19 cellular contexts compared by ENCODE assay signal in genomic region chr2:164897521-164898260, GRCh38. TPM values are rescaled to one million over a fixed set of nuclear protein-coding genes. Genes with fewer than 3 reads are reported as not detected.
DNase-seq lines count a peak whose midpoint lies in the region; ATAC-seq and TF ChIP-seq lines count a peak whose summit lies in the region.
"Had no signal": no experiment of that assay in that cellular context is flagged by ENCODE, and none has a peak within 500 bp of the region (broad histone marks: within the 10 kb centered on the region; RNA-seq: fewer than 3 reads in every experiment).

No MANE protein-coding gene starts in this region.

- no peak overlapping the region for H4K5ac ChIP-seq in H9 (ENCODE audit: insufficient read length, low read depth, low read length)

- H3K79me2 ChIP-seq in H9 (ENCODE audit: insufficient read depth, low read length), result no peaks in the 10 kb centered on the region

- H3K9me3 ChIP-seq in H9 (ENCODE audit: control insufficient read depth, low read depth, low read length), result no peaks in the 10 kb centered on the region
- H3K9me3 ChIP-seq: right atrium auricular region, SK-N-SH, thoracic aorta had no signal

- H3K9me3 Mint-ChIP-seq in H9 (peaks cover 1 to 3% of the 10 kb centered on the region in 2 experiments; a peak in 1 of 5 replicates), progenitor cell of endocrine pancreas (ENCODE audit: low read depth) (peaks cover 13% of the 10 kb centered on the region)
- peaks cover 0 to 9% of the 10 kb centered on the region in 2 donors for H3K9me3 Mint-ChIP-seq in stimulated activated naive CD8-positive, alpha-beta T cell treated with anti-CD3 and anti-CD28 coated beads, Interleukin-15, amount 100 ng/mL, for 72 hours

- H3K27ac ChIP-seq in H9 (ENCODE audit: insufficient read length, low read depth, low read length), result no peak overlapping the region
- H3K27ac ChIP-seq in RWPE1, result peak overlapping the region; percentile 59; the same call in 1 of the 2 replicates
- peak overlapping the region; percentile 56 for H3K27ac ChIP-seq in foreskin keratinocyte
- H3K27ac ChIP-seq: right atrium auricular region, thoracic aorta had no signal

- H3K36me3 Mint-ChIP-seq in H9 (ENCODE audit: insufficient read depth in 1 of 3, low read depth in 3 of 3), result no peaks in the 10 kb centered on the region
- peaks cover 8% of the 10 kb centered on the region for H3K36me3 Mint-ChIP-seq in progenitor cell of endocrine pancreas (ENCODE audit: insufficient read depth)
- H3K36me3 Mint-ChIP-seq: activated naive CD8-positive, alpha-beta T cell; CD8-positive, alpha-beta T cell had no signal

- CTCF ChIA-PET in RWPE1 (lab: Yijun Ruan, JAX), result interaction anchor here (0.6 kb wide), 1 partner anchor 56 kb away, joined by 3 read pairs; the partner anchor contains the start of gene COBLL1

- H3K79me1 ChIP-seq in H9 (ENCODE audit: insufficient read depth, low read depth, low read length, poor library complexity, severe bottlenecking), result no peaks in the 10 kb centered on the region

- intact Hi-C loops in head of caudate nucleus (cut with DNase I), result no loop called here

- H3K23ac ChIP-seq in H9 (ENCODE audit: insufficient read length, low read depth, low read length), result no peak overlapping the region

- H3K27me3 ChIP-seq in H9 (ENCODE audit: insufficient read depth, low read length) (no peaks in the 10 kb centered on the region), foreskin keratinocyte (no peaks in the 10 kb centered on the region)
- H3K27me3 ChIP-seq: right atrium auricular region had no signal

- H3T11ph ChIP-seq in H9 (ENCODE audit: low read length), result no peak overlapping the region

- WGBS in H9 (ENCODE audit: extremely low coverage, insufficient read length, low lambda C conversion rate), result no CpG with 5 or more reads among the region's 3 CpGs

- H3K4ac ChIP-seq in H9 (ENCODE audit: low read depth, low read length), result no peak overlapping the region

- no peak overlapping the region for H3K18ac ChIP-seq in H9 (ENCODE audit: insufficient read length, low read depth, low read length)

- H2BK20ac ChIP-seq in H9 (ENCODE audit: low read depth, low read length, poor library complexity, severe bottlenecking), result no peak overlapping the region

- no peak overlapping the region for H3K4me2 ChIP-seq in H9 (ENCODE audit: insufficient read depth, insufficient read length, low read length)
- H3K4me2 ChIP-seq: SK-N-SH had no signal

- no peak overlapping the region for H3K14ac ChIP-seq in H9 (ENCODE audit: insufficient read depth, low read length)

- H3K4me3 Mint-ChIP-seq in H9 (no peak overlapping the region), progenitor cell of endocrine pancreas (ENCODE audit: low read depth) (no peak overlapping the region)
- no peak overlapping the region for H3K4me3 Mint-ChIP-seq in stimulated activated naive CD8-positive, alpha-beta T cell treated with anti-CD3 and anti-CD28 coated beads, Interleukin-15, amount 100 ng/mL, for 72 hours
- H3K4me3 Mint-ChIP-seq: activated naive CD8-positive, alpha-beta T cell; CD8-positive, alpha-beta T cell had no signal

- no peak overlapping the region for H2BK5ac ChIP-seq in H9 (ENCODE audit: insufficient read length, low read length)

- no peaks in the 10 kb centered on the region for H4K20me1 ChIP-seq in H9 (ENCODE audit: control insufficient read depth, insufficient read depth, insufficient read length)

- no peak overlapping the region for H2BK12ac ChIP-seq in H9 (ENCODE audit: insufficient read length, low read depth, low read length)

- DNase-seq in H9 (no peak), RWPE1 (ENCODE audit: low spot score) (no peak), foreskin keratinocyte (no peak), progenitor cell of endocrine pancreas (ENCODE audit: low spot score, unreplicated experiment) (no peak), mesenteric fat pad (ENCODE audit: low spot score) (no peak), head of caudate nucleus (no peak)
- no peak for DNase-seq in NK-92 treated with Interleukin-12 subunit alpha and Interleukin-12 subunit beta, amount 100 ng/mL, for 24 hours (lab: John Stamatoyannopoulos, UW)
- no peak for DNase-seq in stimulated activated naive CD8-positive, alpha-beta T cell treated with anti-CD3 and anti-CD28 coated beads, Interleukin-15, amount 100 ng/mL, for 72 hours
- DNase-seq: activated CD4-positive, CD25-positive, alpha-beta regulatory T cell; activated CD8-positive, alpha-beta memory T cell treated with anti-CD3 and anti-CD28 coated beads for 24 hours; CD8-positive, alpha-beta T cell; NCI-H146; NCI-H748 treated with DMSO at 0.1 percent for 48 hours; nucleus accumbens; SK-N-SH had no signal

- no peaks in the 10 kb centered on the region for H3K23me2 ChIP-seq in H9 (ENCODE audit: insufficient read length, low read depth, low read length, poor library complexity, severe bottlenecking)

- TF ChIP-seq CTCF in H9 (conservative IDR thresholded peaks at IDR 0.05) (no peak), RWPE1 (conservative IDR thresholded peaks at IDR 0.05; ENCODE audit: low read depth) (no peak), foreskin keratinocyte (conservative IDR thresholded peaks at IDR 0.05) (no peak), progenitor cell of endocrine pancreas (IDR thresholded peaks at IDR 0.05; ENCODE audit: unreplicated experiment) (no peak)

- H3K4me1 Mint-ChIP-seq in H9 (peaks cover 17 to 20% of the 10 kb centered on the region in 2 experiments), progenitor cell of endocrine pancreas (ENCODE audit: low read depth) (peaks cover 22% of the 10 kb centered on the region)
- H3K4me1 Mint-ChIP-seq in stimulated activated naive CD8-positive, alpha-beta T cell treated with anti-CD3 and anti-CD28 coated beads, Interleukin-15, amount 100 ng/mL, for 72 hours, result peaks cover 5% of the 10 kb centered on the region

- POLR2A ChIA-PET in RWPE1 (lab: Yijun Ruan, JAX; ENCODE audit: low non-redundant PET), result no interaction called here

- no peak for ATAC-seq in foreskin keratinocyte
- ATAC-seq in stimulated activated naive CD8-positive, alpha-beta T cell treated with anti-CD3 and anti-CD28 coated beads, Interleukin-15, amount 100 ng/mL, for 72 hours, result no peak
- ATAC-seq: CD8-positive, alpha-beta T cell had no signal

- H2AFZ ChIP-seq in H9 (ENCODE audit: low read length), result peak overlapping the region; percentile 10

- no peak overlapping the region for H4K8ac ChIP-seq in H9 (replicated peaks; ENCODE audit: insufficient read length, low read depth, low read length)

- H3K4me1 ChIP-seq in H9 (ENCODE audit: insufficient read depth, low read length) (peaks cover 9% of the 10 kb centered on the region; the same call in 1 of the 2 replicates), foreskin keratinocyte (peaks cover 31% of the 10 kb centered on the region)
- H3K4me1 ChIP-seq: right atrium auricular region had no signal

- H3K9ac ChIP-seq in H9 (ENCODE audit: extremely low read depth, insufficient read length, low read length), result no peak overlapping the region
- H3K9ac ChIP-seq: SK-N-SH had no signal

- no peak overlapping the region for H4K91ac ChIP-seq in H9 (ENCODE audit: insufficient read length, low read depth, low read length)

- H2BK15ac ChIP-seq in H9 (ENCODE audit: low read depth, low read length), result no peak overlapping the region

- H3K27me3 Mint-ChIP-seq in H9 (ENCODE audit: low read depth) (no peaks in the 10 kb centered on the region), progenitor cell of endocrine pancreas (no peaks in the 10 kb centered on the region)
- peaks cover 6% of the 10 kb centered on the region for H3K27me3 Mint-ChIP-seq in stimulated activated naive CD8-positive, alpha-beta T cell treated with anti-CD3 and anti-CD28 coated beads, Interleukin-15, amount 100 ng/mL, for 72 hours
- H3K27me3 Mint-ChIP-seq: activated naive CD8-positive, alpha-beta T cell had no signal

- H3K56ac ChIP-seq in H9 (ENCODE audit: insufficient read length, low read depth, low read length), result no peak overlapping the region

- no peak overlapping the region for H2BK120ac ChIP-seq in H9 (ENCODE audit: low read depth, low read length, poor library complexity, severe bottlenecking)

- H3K27ac Mint-ChIP-seq in H9, result peak overlapping the region in 2 of 3 experiments; percentile 38 to 64; a peak in 4 of 7 replicates
- peak overlapping the region; percentile 3 for H3K27ac Mint-ChIP-seq in progenitor cell of endocrine pancreas
- no peak overlapping the region for H3K27ac Mint-ChIP-seq in stimulated activated naive CD8-positive, alpha-beta T cell treated with anti-CD3 and anti-CD28 coated beads, Interleukin-15, amount 100 ng/mL, for 72 hours
- H3K27ac Mint-ChIP-seq: activated naive CD8-positive, alpha-beta T cell; CD8-positive, alpha-beta T cell had no signal

- H2AK5ac ChIP-seq in H9 (ENCODE audit: insufficient read length, low read length), result no peak overlapping the region

RNA-seq across cellular contexts. Expression of gene COBLL1, which starts 56.1 kb away (rescaled TPM):
- 5.6 and 5.9 TPM in 2 replicates for total RNA-seq in H9 (2021)
- 14.5 and 20.0 TPM in 2 replicates for total RNA-seq in foreskin keratinocyte
- polyA plus RNA-seq in foreskin keratinocyte, result 2.8 and 4.3 TPM in 2 replicates
- 69.7 and 80.9 TPM in 2 replicates for total RNA-seq in progenitor cell of endocrine pancreas
- total RNA-seq in mesenteric fat pad, result 85.9 TPM

RNA-seq across cellular contexts. Expression of gene SLC38A11, which starts 57.6 kb away (rescaled TPM):
- total RNA-seq in H9 (2021), result not detected in 2 replicates
- total RNA-seq in foreskin keratinocyte, result not detected in 2 replicates
- polyA plus RNA-seq in foreskin keratinocyte, result not detected in 2 replicates
- total RNA-seq in progenitor cell of endocrine pancreas, result 16.6 and 20.1 TPM in 2 replicates
- total RNA-seq in mesenteric fat pad, result 1.1 TPM
- total RNA-seq: bronchial epithelial cell; CD8-positive, alpha-beta T cell had no signal
- polyA plus RNA-seq: SK-N-SH had no signal

Comparison
In these comparisons a context has a peak if more than half of its experiments do, and no peak if none do; other contexts are left out.
1. H3K27ac Mint-ChIP-seq: peak in H9 (2 of 3) and progenitor cell of endocrine pancreas (single experiment); none in stimulated activated naive CD8-positive, alpha-beta T cell treated with anti-CD3 and anti-CD28 coated beads, Interleukin-15, amount 100 ng/mL, for 72 hours (0 of 2).